In genomic region chr2:26982102-26982742, GRCh38 we compare ENCODE assay signal across 8 cellular contexts. TPM values are rescaled to one million over a fixed set of nuclear protein-coding genes. Genes with fewer than 3 reads are reported as not detected.
DNase-seq lines count a peak whose midpoint lies in the region; ATAC-seq and TF ChIP-seq lines count a peak whose summit lies in the region.

No MANE protein-coding gene starts in this region.

- TF ChIP-seq CTCF in VCaP (conservative IDR thresholded peaks at IDR 0.05) (peak; percentile 70), heart left ventricle (IDR thresholded peaks at IDR 0.05) (peak in 11 of 12 donors; percentile 9 to 55 (median 35)), gastrocnemius medialis (IDR thresholded peaks at IDR 0.05 in 4 of 5, conservative IDR thresholded peaks at IDR 0.05 in 1 of 5) (peak in 4 of 5 experiments; percentile 39 to 69 (median 52))

- H3K27me3 Mint-ChIP-seq in activated naive CD8-positive, alpha-beta T cell treated with anti-CD3 and anti-CD28 coated beads for 36 hours, result no peaks in the 10 kb centered on the region
- no peaks in the 10 kb centered on the region for H3K27me3 Mint-ChIP-seq in activated naive CD8-positive, alpha-beta T cell treated with anti-CD3 and anti-CD28 coated beads, Interleukin-2, amount 50 U/mL, for 24 hours

- H3K4me3 ChIP-seq in heart left ventricle, result no peak overlapping the region
- no peak overlapping the region for H3K4me3 ChIP-seq in gastrocnemius medialis

- H3K9me3 ChIP-seq in heart left ventricle (no peaks in the 10 kb centered on the region), gastrocnemius medialis (no peaks in the 10 kb centered on the region)

- no peak for ATAC-seq in activated naive CD8-positive, alpha-beta T cell treated with anti-CD3 and anti-CD28 coated beads, Interleukin-2, amount 50 U/mL, for 24 hours
- ATAC-seq in heart left ventricle (peak; percentile 80 to 90 (median 84)), gastrocnemius medialis (peak; percentile 82 to 84), HG03045 (IDR thresholded peaks at IDR 0.05; ENCODE audit: unreplicated experiment) (no peak), GM19463 (IDR thresholded peaks at IDR 0.05; ENCODE audit: unreplicated experiment) (no peak)

- intact Hi-C loops in heart left ventricle (cut with DNase I) (loop anchor here in 1 of 10 donors (5.0 kb wide), 1 partner anchor 35 kb away; no protein-coding TSS in a partner anchor), gastrocnemius medialis (cut with DNase I; ENCODE audit: low total_unique reads) (no loop called here)

- DNase-seq in activated naive CD8-positive, alpha-beta T cell treated with anti-CD3 and anti-CD28 coated beads for 36 hours, result peak; percentile 21
- DNase-seq in activated naive CD8-positive, alpha-beta T cell treated with anti-CD3 and anti-CD28 coated beads, Interleukin-2, amount 50 U/mL, for 24 hours, result no peak
- DNase-seq in NCI-H1105 (lab: John Stamatoyannopoulos, UW), result peak; percentile 80
- peak in 4 of 5 donors; percentile 65 to 83 (median 76) for DNase-seq in heart left ventricle
- DNase-seq in gastrocnemius medialis, result peak; percentile 88 to 91

- H3K36me3 ChIP-seq in heart left ventricle, result peaks cover 0 to 2% (median 0%) of the 10 kb centered on the region in 9 donors
- H3K36me3 ChIP-seq in gastrocnemius medialis, result no peaks in the 10 kb centered on the region

- TF ChIP-seq POLR2A in heart left ventricle (IDR thresholded peaks at IDR 0.05) (no peak), gastrocnemius medialis (IDR thresholded peaks at IDR 0.05) (no peak)

- no peak overlapping the region for H3K27ac Mint-ChIP-seq in activated naive CD8-positive, alpha-beta T cell treated with anti-CD3 and anti-CD28 coated beads for 36 hours
- no peak overlapping the region for H3K27ac Mint-ChIP-seq in activated naive CD8-positive, alpha-beta T cell treated with anti-CD3 and anti-CD28 coated beads, Interleukin-2, amount 50 U/mL, for 24 hours

- in situ Hi-C loops in gastrocnemius medialis (cut with MboI; ENCODE audit: low sequenced_read_pairs in 4 of 4), result no loop called here

- H3K9me3 Mint-ChIP-seq in activated naive CD8-positive, alpha-beta T cell treated with anti-CD3 and anti-CD28 coated beads for 36 hours, result no peaks in the 10 kb centered on the region
- H3K9me3 Mint-ChIP-seq in activated naive CD8-positive, alpha-beta T cell treated with anti-CD3 and anti-CD28 coated beads, Interleukin-2, amount 50 U/mL, for 24 hours, result no peaks in the 10 kb centered on the region

- H3K4me1 Mint-ChIP-seq in activated naive CD8-positive, alpha-beta T cell treated with anti-CD3 and anti-CD28 coated beads for 36 hours, result peaks cover 1% of the 10 kb centered on the region
- H3K4me1 Mint-ChIP-seq in activated naive CD8-positive, alpha-beta T cell treated with anti-CD3 and anti-CD28 coated beads, Interleukin-2, amount 50 U/mL, for 24 hours, result no peaks in the 10 kb centered on the region

- H3K4me1 ChIP-seq in heart left ventricle (peaks cover 0 to 37% (median 19%) of the 10 kb centered on the region in 12 donors), gastrocnemius medialis (peaks cover 77 to 98% of the 10 kb centered on the region in 2 donors)

- H3K36me3 Mint-ChIP-seq in activated naive CD8-positive, alpha-beta T cell treated with anti-CD3 and anti-CD28 coated beads for 36 hours, result no peaks in the 10 kb centered on the region
- no peaks in the 10 kb centered on the region for H3K36me3 Mint-ChIP-seq in activated naive CD8-positive, alpha-beta T cell treated with anti-CD3 and anti-CD28 coated beads, Interleukin-2, amount 50 U/mL, for 24 hours (ENCODE audit: low read depth)

- H3K27me3 ChIP-seq in heart left ventricle (no peaks in the 10 kb centered on the region), gastrocnemius medialis (no peaks in the 10 kb centered on the region)

- H3K27ac ChIP-seq in VCaP (peak overlapping the region; percentile 92), heart left ventricle (peak overlapping the region in 8 of 12 donors; percentile 14 to 43 (median 29)), gastrocnemius medialis (peak overlapping the region; percentile 59 to 96 (median 80))

- WGBS in heart left ventricle, 4 donors, result 30 to 32% (median 31%) methylated on average over 2 of the region's 2 CpGs

- no peak overlapping the region for H3K4me3 Mint-ChIP-seq in activated naive CD8-positive, alpha-beta T cell treated with anti-CD3 and anti-CD28 coated beads for 36 hours
- no peak overlapping the region for H3K4me3 Mint-ChIP-seq in activated naive CD8-positive, alpha-beta T cell treated with anti-CD3 and anti-CD28 coated beads, Interleukin-2, amount 50 U/mL, for 24 hours

RNA-seq across cellular contexts. Expression of gene MAPRE3, which starts 11.8 kb away (rescaled TPM):
- total RNA-seq in activated naive CD8-positive, alpha-beta T cell treated with anti-CD3 and anti-CD28 coated beads for 36 hours, result 1 to 10 TPM; 2.0 to 2.3 TPM
- total RNA-seq in heart left ventricle (10 to 100 TPM; 27.4 to 55.2 (median 42.3) TPM), gastrocnemius medialis (10 to 100 TPM; 41.9 to 66.5 (median 53.9) TPM)
- 10 to 100 TPM; 28.7 to 65.0 TPM for polyA plus RNA-seq in heart left ventricle

RNA-seq across cellular contexts. Expression of gene TMEM214, which starts 50.5 kb away (rescaled TPM):
- 10 to 100 TPM; 50.6 to 54.3 TPM for total RNA-seq in activated naive CD8-positive, alpha-beta T cell treated with anti-CD3 and anti-CD28 coated beads for 36 hours
- 10 to 100 TPM; 18.3 to 58.0 (median 31.6) TPM for total RNA-seq in heart left ventricle
- 10 to 100 TPM; 27.4 to 57.0 TPM for polyA plus RNA-seq in heart left ventricle
- 10 to 100 TPM; 20.0 to 37.7 (median 24.9) TPM for total RNA-seq in gastrocnemius medialis

Comparison
In these comparisons a context has a peak if more than half of its experiments do, and no peak if none do; other contexts are left out.
1. ATAC-seq: peak in heart left ventricle (4 of 4) and gastrocnemius medialis (2 of 2); none in activated naive CD8-positive, alpha-beta T cell treated with anti-CD3 and anti-CD28 coated beads, Interleukin-2, amount 50 U/mL, for 24 hours (single experiment), HG03045 (single experiment) and GM19463 (single experiment).
2. H3K27ac ChIP-seq: peak in every context shown above with its lines; median percentile 92 in VCaP; 80 in gastrocnemius medialis; 29 in heart left ventricle.
3. RNA of gene MAPRE3, which starts 11.8 kb away (total RNA-seq): 41.9 to 66.5 TPM in gastrocnemius medialis and 27.4 to 55.2 TPM in heart left ventricle; 2.0 to 2.3 TPM in activated naive CD8-positive, alpha-beta T cell treated with anti-CD3 and anti-CD28 coated beads for 36 hours; every median in the first group is over 4 times any median in the second.
4. Peak in every context shown above with its lines, with median percentiles within 50 percentile points of each other: CTCF ChIP-seq.